In the genomic region with DNA sequence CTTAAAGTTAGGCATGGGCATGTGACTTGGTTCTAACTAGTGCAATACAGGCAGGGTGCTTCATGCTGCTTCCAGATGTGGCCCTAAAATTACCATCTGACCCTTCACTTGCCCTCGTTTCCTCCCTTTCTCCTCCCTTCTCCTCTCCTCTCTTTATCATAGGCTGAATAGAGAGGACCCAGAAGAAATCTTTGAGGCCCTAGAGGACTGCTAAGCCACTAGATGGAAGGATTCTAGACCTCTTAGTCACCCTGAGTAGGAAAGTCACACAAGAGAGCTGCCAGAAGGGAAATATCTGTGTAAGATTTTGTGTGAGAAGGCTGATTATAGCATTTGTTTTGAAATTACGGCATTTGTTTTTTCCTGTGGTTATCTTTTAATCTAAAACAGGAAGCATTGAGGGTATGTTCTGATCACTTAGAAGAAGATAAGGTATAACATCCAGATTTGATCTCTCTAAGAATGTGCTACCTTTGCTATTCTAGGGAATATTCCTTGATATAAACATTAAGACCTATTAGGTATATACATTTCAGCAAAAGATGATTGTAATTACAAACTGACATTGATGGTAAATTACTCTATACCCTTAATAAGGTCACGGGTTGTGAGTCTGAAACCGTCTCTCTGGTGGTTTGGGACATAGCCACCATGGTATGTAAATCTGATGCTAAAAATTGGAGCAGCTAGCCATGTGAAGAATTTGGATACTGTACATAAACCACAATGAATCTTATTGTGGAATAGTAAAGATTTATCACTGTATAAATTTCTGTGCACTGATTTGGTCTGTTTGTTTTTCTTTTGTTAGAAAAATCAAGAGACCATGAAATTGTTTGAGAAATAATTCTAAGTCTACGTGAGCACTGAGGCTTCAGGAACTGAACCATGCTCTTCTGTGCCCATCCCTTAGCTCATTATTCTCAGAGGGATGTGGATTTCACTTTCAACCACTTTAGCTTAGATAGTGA, we compare ENCODE assay signal across 12 cellular contexts.
DNase-seq lines count a peak whose midpoint lies in the region; ATAC-seq, FAIRE-seq and TF ChIP-seq lines count a peak whose summit lies in the region.
"Had no signal": no experiment of that assay in that cellular context is flagged by ENCODE, and none has a peak within 500 bp of the region (broad histone marks: within the 10 kb centered on the region; RNA-seq: fewer than 3 reads in every experiment).

No MANE protein-coding gene starts in this region.

- H3K4me1 Mint-ChIP-seq in MCF 10A (ENCODE audit: insufficient read depth, unreplicated experiment) = peaks cover 30% of the 10 kb centered on the region

- H3K27ac Mint-ChIP-seq in MCF 10A (ENCODE audit: low read depth, unreplicated experiment) = no peak overlapping the region
- H3K27ac Mint-ChIP-seq: activated naive CD8-positive, alpha-beta T cell treated with anti-CD3 and anti-CD28 coated beads for 36 hours; natural killer cell treated with Interleukin-12 subunit alpha and Interleukin-12 subunit beta and Interleukin-15 and Interleukin-18, amount 100 ng/mL, for 72 hours had no signal

- dilution Hi-C loops in mammary epithelial cell (cut with HindIII; ENCODE audit: low sequenced_read_pairs) = no loop called here

- H3K36me3 ChIP-seq in mammary epithelial cell (ENCODE audit: insufficient read depth, low read length) = no peaks in the 10 kb centered on the region

- no peaks in the 10 kb centered on the region for H4K20me1 ChIP-seq in mammary epithelial cell (ENCODE audit: insufficient read depth, low read length)

- H3K9me3 ChIP-seq in mammary epithelial cell (replicated peaks; ENCODE audit: insufficient read depth, low read length) = no peaks in the 10 kb centered on the region

- POLR2A ChIA-PET in MCF 10A (lab: Yijun Ruan, JAX) = interaction anchor here (0.8 kb wide), 1 partner anchor 8 kb away, joined by 3 read pairs; no protein-coding TSS in a partner anchor

- no peak overlapping the region for H3K4me3 ChIP-seq in mammary epithelial cell (replicated peaks in 1 of 3; ENCODE audit: insufficient read depth in 1 of 3, low read depth in 2 of 3, low read length in 3 of 3)
- no peak overlapping the region for H3K4me3 ChIP-seq in epithelial cell of esophagus (ENCODE audit: low read length)

- DNase-seq in MCF 10A (ENCODE audit: unreplicated experiment) (peak; percentile 24), mammary epithelial cell (no peak), HTR-8/SVneo (ENCODE audit: insufficient read length, low spot score) (peak; percentile 19), epithelial cell of esophagus (ENCODE audit: low read depth) (peak; percentile 51), urothelium cell line (ENCODE audit: low spot score) (peak; percentile 8), Right ventricle myocardium superior (no peak), NK-92 (lab: John Stamatoyannopoulos, UW; ENCODE audit: unreplicated experiment) (no peak)
- DNase-seq: activated naive CD8-positive, alpha-beta T cell treated with anti-CD3 and anti-CD28 coated beads for 36 hours; head of caudate nucleus had no signal

- ATAC-seq in Right ventricle myocardium superior (ENCODE audit: poor library complexity) (no peak), GM18517 (IDR thresholded peaks at IDR 0.05; ENCODE audit: unreplicated experiment) (no peak)
- ATAC-seq: natural killer cell treated with Interleukin-12 subunit alpha and Interleukin-12 subunit beta and Interleukin-15 and Interleukin-18, amount 100 ng/mL, for 72 hours had no signal

- H3K9ac ChIP-seq in mammary epithelial cell (ENCODE audit: insufficient read depth, low read length) = no peak overlapping the region

- no peaks in the 10 kb centered on the region for H3K79me2 ChIP-seq in mammary epithelial cell (ENCODE audit: insufficient read depth, low read length)

- no peaks in the 10 kb centered on the region for H3K36me3 Mint-ChIP-seq in MCF 10A (ENCODE audit: insufficient read depth, unreplicated experiment)
- H3K36me3 Mint-ChIP-seq: activated naive CD8-positive, alpha-beta T cell treated with anti-CD3 and anti-CD28 coated beads for 36 hours; natural killer cell treated with Interleukin-12 subunit alpha and Interleukin-12 subunit beta and Interleukin-15 and Interleukin-18, amount 100 ng/mL, for 72 hours had no signal

- peaks cover 15% of the 10 kb centered on the region for H3K4me1 ChIP-seq in mammary epithelial cell (ENCODE audit: insufficient read depth, low read length)

- in situ Hi-C loops in mammary epithelial cell (cut with MboI; ENCODE audit: low sequenced_read_pairs in 2 of 2) = no loop called here

- FAIRE-seq in HTR-8/SVneo (lab: Jason Lieb, UNC) (no peak), urothelium cell line (lab: Jason Lieb, UNC) (no peak)

- CTCF ChIA-PET in MCF 10A (lab: Yijun Ruan, JAX) (interaction anchor here (0.8 kb wide), 1 partner anchor 17 kb away, joined by 3 read pairs; no protein-coding TSS in a partner anchor), mammary epithelial cell (lab: Charles Lee; ENCODE audit: low non-redundant PET) (no interaction called here)

- no peaks in the 10 kb centered on the region for H3K27me3 Mint-ChIP-seq in MCF 10A (ENCODE audit: insufficient read depth, unreplicated experiment)
- H3K27me3 Mint-ChIP-seq: activated naive CD8-positive, alpha-beta T cell treated with anti-CD3 and anti-CD28 coated beads for 36 hours; natural killer cell treated with Interleukin-12 subunit alpha and Interleukin-12 subunit beta and Interleukin-15 and Interleukin-18, amount 100 ng/mL, for 72 hours had no signal

- no peak overlapping the region for H3K4me2 ChIP-seq in mammary epithelial cell (ENCODE audit: insufficient read depth, low read depth, low read length)

- H3K27me3 ChIP-seq in mammary epithelial cell (ENCODE audit: insufficient read depth, low read length) = no peaks in the 10 kb centered on the region

- intact Hi-C loops in MCF 10A (cut with micrococcal nuclease) (no loop called here), mammary epithelial cell (cut with micrococcal nuclease) (loop anchor here (5.0 kb wide), 1 partner anchor 77 kb away; no protein-coding TSS in a partner anchor), Right ventricle myocardium superior (cut with DNase I) (no loop called here)

- WGBS in mammary epithelial cell (ENCODE audit: low coverage, missing lambda C conversion rate) = 92% methylated on average over 5 of the region's 5 CpGs

- H3K27ac ChIP-seq in mammary epithelial cell (ENCODE audit: insufficient read depth, low read depth, low read length) = no peak overlapping the region
- H3K27ac ChIP-seq: HL-60 had no signal

- no peak overlapping the region for H2AFZ ChIP-seq in mammary epithelial cell (ENCODE audit: low read depth, low read length)

- peaks cover 7% of the 10 kb centered on the region for H3K9me3 Mint-ChIP-seq in MCF 10A (ENCODE audit: unreplicated experiment)
- H3K9me3 Mint-ChIP-seq: activated naive CD8-positive, alpha-beta T cell treated with anti-CD3 and anti-CD28 coated beads for 36 hours had no signal

- BruUV-seq in MCF 10A (replicated peaks; lab: Mats Ljungman, UMichigan) (no TSS peak), mammary epithelial cell (replicated peaks; lab: Mats Ljungman, UMichigan) (no TSS peak)

- TF ChIP-seq CTCF in MCF 10A (IDR thresholded peaks at IDR 0.05; ENCODE audit: unreplicated experiment) (no peak), mammary epithelial cell (conservative IDR thresholded peaks at IDR 0.05 in 1 of 2, IDR thresholded peaks at IDR 0.05 in 1 of 2; ENCODE audit: extremely low read depth in 1 of 2, insufficient read depth in 1 of 2, low read depth in 1 of 2, low read length in 2 of 2) (no peak), epithelial cell of esophagus (IDR thresholded peaks at IDR 0.05; ENCODE audit: insufficient read depth, low read depth, low read length, missing control alignments) (no peak)

- no peak overlapping the region for H3K4me3 Mint-ChIP-seq in MCF 10A (ENCODE audit: unreplicated experiment)
- H3K4me3 Mint-ChIP-seq: activated naive CD8-positive, alpha-beta T cell treated with anti-CD3 and anti-CD28 coated beads for 36 hours; natural killer cell treated with Interleukin-12 subunit alpha and Interleukin-12 subunit beta and Interleukin-15 and Interleukin-18, amount 100 ng/mL, for 72 hours had no signal

Comparison
In these comparisons a context has a peak if more than half of its experiments do, and no peak if none do; other contexts are left out.
1. DNase-seq: peak in MCF 10A (single experiment), HTR-8/SVneo (single experiment), epithelial cell of esophagus (single experiment) and urothelium cell line (single experiment); none in mammary epithelial cell (single experiment), Right ventricle myocardium superior (single experiment) and NK-92 (single experiment).